In genomic region chr1:70807088-70807664, GRCh38 we compare ENCODE assay signal across 26 cellular contexts.
DNase-seq lines count a peak whose midpoint lies in the region; ATAC-seq and TF ChIP-seq lines count a peak whose summit lies in the region.
"Had no signal": no experiment of that assay in that cellular context is flagged by ENCODE, and none has a peak within 500 bp of the region (broad histone marks: within the 10 kb centered on the region; RNA-seq: fewer than 3 reads in every experiment).

No MANE protein-coding gene starts in this region.

- no peak overlapping the region for H3K4me3 ChIP-seq in right cardiac atrium (ENCODE audit: low read length)
- H3K4me3 ChIP-seq in spleen = no peak overlapping the region
- H3K4me3 ChIP-seq: SJSA1 had no signal

- peak in 1 of 2 donors; percentile 22 for ATAC-seq in right cardiac atrium
- ATAC-seq in Right ventricle myocardium superior (ENCODE audit: poor library complexity) = no peak
- ATAC-seq in central memory CD8-positive, alpha-beta T cell (replicated peaks; ENCODE audit: extremely low read depth, poor library complexity, severe bottlenecking) = peak; percentile 14
- no peak for ATAC-seq in HG03039 (IDR thresholded peaks at IDR 0.05; ENCODE audit: unreplicated experiment)
- no peak for ATAC-seq in GM18520 (IDR thresholded peaks at IDR 0.05; ENCODE audit: unreplicated experiment)
- ATAC-seq: PC-3, Right ventricle myocardium inferior had no signal

- 50% methylated on average over 3 of the region's 3 CpGs for WGBS in right cardiac atrium
- WGBS in spleen, 5 donors = 53 to 84% (median 68%) methylated on average over 3 of the region's 3 CpGs

- H3K27ac ChIP-seq in right cardiac atrium (ENCODE audit: low read length) (no peak overlapping the region), spleen (no peak overlapping the region)
- H3K27ac ChIP-seq: 22Rv1, HL-60, SJSA1 had no signal

- H3K36me3 Mint-ChIP-seq in central memory CD8-positive, alpha-beta T cell (ENCODE audit: insufficient read depth) = no peaks in the 10 kb centered on the region
- H3K36me3 Mint-ChIP-seq in activated naive CD4-positive, alpha-beta T cell treated with anti-CD3 and anti-CD28 coated beads for 36 hours (ENCODE audit: low read depth) = no peaks in the 10 kb centered on the region
- H3K36me3 Mint-ChIP-seq: CD14-positive monocyte; CD8-positive, alpha-beta memory T cell had no signal

- peak in 2 of 3 donors; percentile 22 to 25 for DNase-seq in right cardiac atrium
- DNase-seq in Right ventricle myocardium superior = no peak
- no peak for DNase-seq in central memory CD8-positive, alpha-beta T cell (ENCODE audit: low spot score in 2 of 2)
- DNase-seq in spleen = peak; percentile 58
- DNase-seq in islet precursor cell = no peak
- DNase-seq in activated naive CD4-positive, alpha-beta T cell treated with anti-CD3 and anti-CD28 coated beads for 36 hours = no peak
- DNase-seq: Calu3; CD8-positive, alpha-beta memory T cell; DMS79 treated with DMSO at 0.1 percent for 48 hours; Kasumi-1; NCI-H1436 treated with DMSO at 0.1 percent for 48 hours; NCI-H187 treated with DMSO at 0.1 percent for 48 hours; NCI-H2171 treated with DMSO at 0.1 percent for 48 hours; NCI-H345; NCI-H510A treated with DMSO at 0.1 percent for 48 hours; NCI-H748 treated with DMSO at 0.1 percent for 48 hours; NK-92 treated with Interleukin-12 subunit alpha and Interleukin-12 subunit beta, amount 100 ng/mL, for 24 hours; PC-3 had no signal

- H3K4me1 ChIP-seq in right cardiac atrium (ENCODE audit: control insufficient read depth, insufficient read depth, low read length) (no peaks in the 10 kb centered on the region), spleen (no peaks in the 10 kb centered on the region)
- H3K4me1 ChIP-seq: SJSA1 had no signal

- H3K27me3 Mint-ChIP-seq in central memory CD8-positive, alpha-beta T cell = no peaks in the 10 kb centered on the region
- no peaks in the 10 kb centered on the region for H3K27me3 Mint-ChIP-seq in activated naive CD4-positive, alpha-beta T cell treated with anti-CD3 and anti-CD28 coated beads for 36 hours (ENCODE audit: low read depth)
- H3K27me3 Mint-ChIP-seq: B cell; CD8-positive, alpha-beta memory T cell had no signal

- intact Hi-C loops in right cardiac atrium (cut with DNase I) = no loop called here
- intact Hi-C loops in Right ventricle myocardium superior (cut with DNase I) = no loop called here
- intact Hi-C loops in spleen (cut with DNase I; ENCODE audit: low total_unique reads) = no loop called here
- intact Hi-C loops in activated naive CD4-positive, alpha-beta T cell treated with anti-CD3 and anti-CD28 coated beads for 36 hours (cut with micrococcal nuclease) = no loop called here

- no peaks in the 10 kb centered on the region for H3K9me3 ChIP-seq in right cardiac atrium (ENCODE audit: control insufficient read depth, low read length)
- H3K9me3 ChIP-seq in spleen = peaks cover 0 to 23% (median 12%) of the 10 kb centered on the region in 8 donors
- H3K9me3 ChIP-seq: SJSA1 had no signal

- H3K27me3 ChIP-seq in right cardiac atrium (ENCODE audit: control insufficient read depth, insufficient read depth) (no peaks in the 10 kb centered on the region), spleen (replicated peaks in 1 of 7) (no peaks in the 10 kb centered on the region)
- H3K27me3 ChIP-seq: SJSA1 had no signal

- H3K4me1 Mint-ChIP-seq in central memory CD8-positive, alpha-beta T cell = no peaks in the 10 kb centered on the region
- H3K4me1 Mint-ChIP-seq in activated naive CD4-positive, alpha-beta T cell treated with anti-CD3 and anti-CD28 coated beads for 36 hours (ENCODE audit: low read depth) = no peaks in the 10 kb centered on the region
- H3K4me1 Mint-ChIP-seq: B cell; CD8-positive, alpha-beta memory T cell had no signal

- H3K9me3 Mint-ChIP-seq in central memory CD8-positive, alpha-beta T cell = peaks cover 7% of the 10 kb centered on the region
- H3K9me3 Mint-ChIP-seq in activated naive CD4-positive, alpha-beta T cell treated with anti-CD3 and anti-CD28 coated beads for 36 hours = peaks cover 6% of the 10 kb centered on the region

- H3K27ac Mint-ChIP-seq in central memory CD8-positive, alpha-beta T cell (ENCODE audit: low read depth) = no peak overlapping the region
- no peak overlapping the region for H3K27ac Mint-ChIP-seq in activated naive CD4-positive, alpha-beta T cell treated with anti-CD3 and anti-CD28 coated beads for 36 hours
- H3K27ac Mint-ChIP-seq: B cell, CD14-positive monocyte had no signal

- TF ChIP-seq POLR2A in spleen (IDR thresholded peaks at IDR 0.05) = no peak

- no peaks in the 10 kb centered on the region for H3K36me3 ChIP-seq in spleen
- H3K36me3 ChIP-seq: SJSA1 had no signal

- no peak overlapping the region for H3K4me3 Mint-ChIP-seq in central memory CD8-positive, alpha-beta T cell
- H3K4me3 Mint-ChIP-seq in activated naive CD4-positive, alpha-beta T cell treated with anti-CD3 and anti-CD28 coated beads for 36 hours = no peak overlapping the region
- H3K4me3 Mint-ChIP-seq: B cell; CD14-positive monocyte; CD8-positive, alpha-beta memory T cell had no signal

- TF ChIP-seq CTCF in spleen (IDR thresholded peaks at IDR 0.05 in 8 of 11, conservative IDR thresholded peaks at IDR 0.05 in 3 of 11) = no peak

- CTCF ChIA-PET in activated naive CD4-positive, alpha-beta T cell treated with anti-CD3 and anti-CD28 coated beads for 36 hours (lab: Charles Lee) = no interaction called here

Comparison
In these comparisons a context has a peak if more than half of its experiments do, and no peak if none do; other contexts are left out.
1. DNase-seq: peak in right cardiac atrium (2 of 3) and spleen (single experiment); none in Right ventricle myocardium superior (single experiment), central memory CD8-positive, alpha-beta T cell (0 of 2), islet precursor cell (single experiment) and activated naive CD4-positive, alpha-beta T cell treated with anti-CD3 and anti-CD28 coated beads for 36 hours (single experiment).